ENCODE assay signal across 9 cellular contexts in genomic region chr22:39252461-39253391, GRCh38. TPM values are rescaled to one million over a fixed set of nuclear protein-coding genes. Genes with fewer than 3 reads are reported as not detected.
DNase-seq lines count a peak whose midpoint lies in the region; ATAC-seq, FAIRE-seq and TF ChIP-seq lines count a peak whose summit lies in the region.
"Had no signal": no experiment of that assay in that cellular context is flagged by ENCODE, and none has a peak within 500 bp of the region (broad histone marks: within the 10 kb centered on the region; RNA-seq: fewer than 3 reads in every experiment).

No MANE protein-coding gene starts in this region.

- no peaks in the 10 kb centered on the region for H4K20me1 ChIP-seq in H1 (replicated peaks in 1 of 2; ENCODE audit: control insufficient read depth in 1 of 2, insufficient read depth in 2 of 2, low read length in 2 of 2)

- H3K23me2 ChIP-seq in H1 (ENCODE audit: low read depth, low read length), result no peaks in the 10 kb centered on the region; the same call in 1 of the 2 replicates

- H3K56ac ChIP-seq in H1 (replicated peaks; ENCODE audit: insufficient read length, low read depth, low read length), result no peak overlapping the region

- TF ChIP-seq CTCF in Panc1 (IDR thresholded peaks at IDR 0.05) (no peak), H1 (IDR thresholded peaks at IDR 0.05; ENCODE audit: control extremely low read depth in 1 of 3, insufficient read depth in 1 of 3, low read depth in 1 of 3, low read length in 3 of 3) (no peak)

- CTCF ChIA-PET in Panc1 (lab: Charles Lee), result no interaction called here
- CTCF ChIA-PET in H1 (lab: Charles Lee; ENCODE audit: partially characterized antibody), result interaction anchor here (0.6 to 4.5 kb wide), 12 partner anchors 9 to 117 kb away, joined by 3 to 35 read pairs (median 4); no protein-coding TSS in a partner anchor

- H3K36me3 ChIP-seq in Panc1 (ENCODE audit: control insufficient read depth, insufficient read depth, low read length) (no peaks in the 10 kb centered on the region), H1 (ENCODE audit: control insufficient read depth in 2 of 4, insufficient read depth in 4 of 4, low read length in 3 of 4) (no peaks in the 10 kb centered on the region)

- no peak overlapping the region for H3K4ac ChIP-seq in H1 (replicated peaks; ENCODE audit: insufficient read length, low read depth, low read length)

- no TSS peak for BruUV-seq in Panc1 (replicated peaks; lab: Mats Ljungman, UMichigan)

- no peak overlapping the region for H2BK15ac ChIP-seq in H1 (ENCODE audit: low read length)

- H3K27me3 ChIP-seq in Panc1 (ENCODE audit: control insufficient read depth, insufficient read depth, low read length) (no peaks in the 10 kb centered on the region), H1 (replicated peaks in 1 of 4; ENCODE audit: control insufficient read depth in 3 of 4, extremely low read depth in 1 of 4, insufficient read depth in 3 of 4, low read length in 3 of 4) (peaks cover 0 to 17% (median 7%) of the 10 kb centered on the region in 4 experiments; a peak in 4 of 7 replicates)

- no peak overlapping the region; the same call in 1 of the 2 replicates for H3K18ac ChIP-seq in H1 (ENCODE audit: extremely low read depth, low read length)

- peak overlapping the region; percentile 27; the same call in 1 of the 2 replicates for H2BK12ac ChIP-seq in H1 (ENCODE audit: low read depth, low read length)

- in situ Hi-C loops in Panc1 (cut with HindIII; ENCODE audit: low pct_unique_long_range_greater_than_20kb, low sequenced_read_pairs), result no loop called here

- peak overlapping the region; percentile 49; the same call in 1 of the 2 replicates for H2BK20ac ChIP-seq in H1 (ENCODE audit: low read length)

- no peak overlapping the region for H2BK120ac ChIP-seq in H1 (replicated peaks; ENCODE audit: low read depth, low read length)

- DNase-seq in ELR (ENCODE audit: low read depth) (peak; percentile 35), Panc1 (ENCODE audit: low read depth, low spot score) (no peak), H1 (ENCODE audit: low read depth in 1 of 2, low spot score in 2 of 2) (no peak), renal cortical epithelial cell (ENCODE audit: low read depth) (peak; percentile 45), NCI-H146 treated with DMSO at 0.1 percent for 48 hours (lab: John Stamatoyannopoulos, UW; ENCODE audit: unreplicated experiment) (no peak), SK-N-DZ (ENCODE audit: low spot score) (no peak), NCI-H1694 treated with DMSO at 0.1 percent for 48 hours (lab: John Stamatoyannopoulos, UW) (no peak)
- DNase-seq: activated gamma-delta T cell treated with Interleukin-2 at 50 U/mL for 16 hours had no signal

- H4K5ac ChIP-seq in H1 (ENCODE audit: insufficient read length, low read depth, low read length), result no peak overlapping the region

- intact Hi-C loops in Panc1 (cut with micrococcal nuclease; ENCODE audit: unreplicated experiment), result no loop called here

- H3K23ac ChIP-seq in H1 (ENCODE audit: insufficient read length), result no peak overlapping the region

- no peak overlapping the region for H4K8ac ChIP-seq in H1 (ENCODE audit: extremely low read depth, insufficient read depth, low read length)

- H2AFZ ChIP-seq in H1 (ENCODE audit: low read length), result no peak overlapping the region

- 76% methylated on average over 18 of the region's 21 CpGs; no CpG with 5 or more reads in 1 of the 2 experiments for WGBS in H1 (ENCODE audit: extremely low coverage in 1 of 2, insufficient coverage in 1 of 2, insufficient read length in 1 of 2, insufficient replicate concordance in 2 of 2, low coverage in 1 of 2, low lambda C conversion rate in 2 of 2, missing lambda C conversion rate in 1 of 2), 2 experiments

- no peak for FAIRE-seq in H1 (lab: Jason Lieb, UNC)

- POLR2A ChIA-PET in Panc1 (lab: Charles Lee), result no interaction called here
- POLR2A ChIA-PET in H1 (lab: Charles Lee; ENCODE audit: partially characterized antibody), result interaction anchor here (0.6 to 5.3 kb wide), 19 partner anchors 8 to 99 kb away, joined by 3 to 30 read pairs (median 3); partner anchors contain the start of genes PDGFB and RPL3

- peak; percentile 1; the same call in 1 of the 2 replicates for ATAC-seq in Panc1
- ATAC-seq in activated CD4-positive, CD25-positive, alpha-beta regulatory T cell treated with anti-CD3 and anti-CD28 coated beads, Interleukin-2, amount 50 U/mL, for 24 hours, result no peak

- no peak overlapping the region; a peak in 1 of 7 replicates for H3K9ac ChIP-seq in H1 (replicated peaks in 1 of 4; ENCODE audit: extremely low read depth in 1 of 4, low read depth in 3 of 4, low read length in 3 of 4)

- H3K4me3 ChIP-seq in Panc1 (ENCODE audit: low read depth in 2 of 2, low read length in 2 of 2), result peak overlapping the region in 1 of 2 experiments; percentile 24; a peak in 2 of 4 replicates
- peak overlapping the region in 1 of 4 experiments; percentile 15; a peak in 1 of 8 replicates for H3K4me3 ChIP-seq in H1 (ENCODE audit: extremely low read depth in 1 of 4, insufficient read depth in 2 of 4, low read depth in 3 of 4, low read length in 4 of 4)

- H3K79me2 ChIP-seq in H1 (ENCODE audit: control insufficient read depth in 1 of 2, insufficient read depth in 2 of 2, low read length in 2 of 2), result no peaks in the 10 kb centered on the region

- H3K79me1 ChIP-seq in H1 (ENCODE audit: low read depth, low read length), result no peaks in the 10 kb centered on the region

- TF ChIP-seq POLR2A in H1 (IDR thresholded peaks at IDR 0.05; ENCODE audit: control extremely low read depth in 1 of 2, low read depth in 2 of 2, low read length in 2 of 2), result no peak

- peak overlapping the region; percentile 4 for H2AK5ac ChIP-seq in H1 (ENCODE audit: low read depth, low read length)

- no peak for TF ChIP-seq EP300 in H1 (IDR thresholded peaks at IDR 0.05; ENCODE audit: borderline replicate concordance in 1 of 2, low read depth in 2 of 2, low read length in 2 of 2)

- no peak overlapping the region for H3K14ac ChIP-seq in H1 (ENCODE audit: insufficient read length)

- H4K91ac ChIP-seq in H1 (replicated peaks; ENCODE audit: insufficient read length, low read length), result peak overlapping the region; percentile 2

- no peak overlapping the region; the same call in 1 of the 2 replicates for H2BK5ac ChIP-seq in H1 (ENCODE audit: low read depth, low read length)

- no peaks in the 10 kb centered on the region for H3K9me3 ChIP-seq in Panc1 (ENCODE audit: control insufficient read depth, insufficient read depth, low read depth, low read length)
- no peaks in the 10 kb centered on the region for H3K9me3 ChIP-seq in H1 (ENCODE audit: insufficient read depth in 2 of 2, low read depth in 1 of 2, low read length in 1 of 2)

- H3K4me1 ChIP-seq in Panc1 (ENCODE audit: control insufficient read depth, insufficient read depth, low read length), result peaks cover 70% of the 10 kb centered on the region
- H3K4me1 ChIP-seq in H1 (replicated peaks in 1 of 4; ENCODE audit: control insufficient read depth in 3 of 4, insufficient read depth in 4 of 4, low read length in 3 of 4), result peaks cover 0 to 25% (median 19%) of the 10 kb centered on the region in 4 experiments; a peak in 6 of 7 replicates

- H3K27ac ChIP-seq in Panc1 (ENCODE audit: low read length), result peak overlapping the region; percentile 80
- H3K27ac ChIP-seq in H1 (ENCODE audit: low read depth, low read length), result no peak overlapping the region

- peak overlapping the region; percentile 20 to 37; a peak in 2 of 4 replicates for H3K4me2 ChIP-seq in H1 (ENCODE audit: insufficient read depth in 1 of 2, low read depth in 2 of 2, low read length in 2 of 2)

- TF ChIP-seq RAD21 in H1 (IDR thresholded peaks at IDR 0.05 in 1 of 2, conservative IDR thresholded peaks at IDR 0.05 in 1 of 2; ENCODE audit: low read depth in 2 of 2, low read length in 2 of 2), result no peak

TF ChIP-seq in H1, 55 proteins besides CTCF, POLR2A, EP300 and RAD21:
- TF ChIP-seq KDM1A (IDR thresholded peaks at IDR 0.05; ENCODE audit: borderline replicate concordance, low read length) (peak; percentile 83; the same call in 1 of the 2 replicates), JUND (IDR thresholded peaks at IDR 0.05; ENCODE audit: low read length) (no peak)
TF ChIP-seq in H1: peak in this region for 1.

RNA-seq across cellular contexts. Expression of gene PDGFB, which starts 7.9 kb away (rescaled TPM):
- 78.0 TPM for total RNA-seq in Panc1 (2021; ENCODE audit: unreplicated experiment)
- polyA plus RNA-seq in Panc1 (2012; ENCODE audit: insufficient read length), result 109 TPM
- 8.5 and 9.6 TPM in 2 replicates for total RNA-seq in H1 (2021; fragmentation: NEBNext Ultra II Directional; extraction: Animal tissue kit (Norgen Biotek cat#: 25700))
- 3.9 and 5.5 TPM in 2 replicates for polyA plus RNA-seq in H1 (2011; rRNA removed)
- 6.1 TPM for polyA plus RNA-seq in H1 (2011; cell fraction: cytosol; rRNA removed)
- polyA plus RNA-seq in H1 (2011; cell fraction: nucleus; rRNA removed), result 10.9 TPM
- 2.6 to 3.9 TPM (median 3.8 TPM) in 4 replicates for polyA plus RNA-seq in H1 (2012, experiment 1 of 2)
- 4.1 TPM for polyA plus RNA-seq in H1 (2012, experiment 2 of 2)
- polyA plus RNA-seq in H1 (2013, experiment 1 of 2), result 4.9 TPM
- 6.0 TPM for polyA plus RNA-seq in H1 (2013, experiment 2 of 2)
- 3.0 and 5.3 TPM in 2 replicates for polyA minus RNA-seq in H1 (2011; rRNA and poly(A)+ RNA removed)
- polyA minus RNA-seq in H1 (2011; cell fraction: cytosol; rRNA and poly(A)+ RNA removed), result 5.7 TPM
- 3.5 TPM for polyA minus RNA-seq in H1 (2011; cell fraction: nucleus; rRNA and poly(A)+ RNA removed)
- 63.6 and 66.9 TPM in 2 replicates for total RNA-seq in renal cortical epithelial cell
- polyA plus RNA-seq in SK-N-DZ (2014; cell fraction: cytosol; rRNA removed), result 0.20 and 0.42 TPM in 2 replicates
- polyA plus RNA-seq in SK-N-DZ (2014; cell fraction: nucleus; rRNA removed), result 0.28 and 0.76 TPM in 2 replicates

Comparison
In these comparisons a context has a peak if more than half of its experiments do, and no peak if none do; other contexts are left out.
1. DNase-seq: peak in ELR (single experiment) and renal cortical epithelial cell (single experiment); none in Panc1 (single experiment), H1 (0 of 2), NCI-H146 treated with DMSO at 0.1 percent for 48 hours (single experiment), SK-N-DZ (single experiment) and NCI-H1694 treated with DMSO at 0.1 percent for 48 hours (single experiment).